Comparison of ENCODE assay signal across 11 cellular contexts in the genomic region with DNA sequence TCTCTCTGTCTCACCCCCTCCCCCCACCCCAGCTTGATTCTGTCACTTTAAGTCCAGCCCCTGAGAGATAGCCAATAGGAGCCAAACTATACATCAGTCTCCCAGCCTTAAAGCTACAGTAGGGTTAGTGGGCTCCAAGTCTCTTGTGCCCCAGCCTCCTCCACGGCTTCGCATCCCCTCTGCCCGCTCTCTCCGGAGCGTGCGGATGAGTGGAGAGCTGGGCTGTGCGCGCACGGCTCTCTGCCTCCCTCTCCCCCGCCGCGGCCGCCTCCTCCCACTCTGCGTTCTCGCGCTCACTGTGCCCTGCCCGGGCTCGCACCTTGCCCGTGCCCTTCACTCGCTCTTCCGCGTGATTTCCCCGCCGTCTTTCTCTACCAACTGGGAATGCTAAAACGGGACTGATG. TPM values are rescaled to one million over a fixed set of nuclear protein-coding genes. Genes with fewer than 3 reads are reported as not detected.
DNase-seq lines count a peak whose midpoint lies in the region; ATAC-seq, FAIRE-seq and TF ChIP-seq lines count a peak whose summit lies in the region.
"Had no signal": no experiment of that assay in that cellular context is flagged by ENCODE, and none has a peak within 500 bp of the region (broad histone marks: within the 10 kb centered on the region; RNA-seq: fewer than 3 reads in every experiment).

A gene (plus strand): TSS at position 137 of the 404 bp plus-strand sequence. CDS start 265 bp downstream, at position 402.

- H3K27me3 ChIP-seq in WERI-Rb-1 (ENCODE audit: insufficient read depth, low read depth, severe bottlenecking): peaks cover 22% of the 10 kb centered on the region
- H3K27me3 ChIP-seq in gastrocnemius medialis: peaks cover 8 to 31% (median 20%) of the 10 kb centered on the region in 3 donors

- H3K4me1 ChIP-seq in gastrocnemius medialis: peaks cover 0 to 9% of the 10 kb centered on the region in 2 donors

- FAIRE-seq in HTR-8/SVneo (lab: Jason Lieb, UNC): peak; percentile 79
- FAIRE-seq: frontal cortex had no signal

- intact Hi-C loops in gastrocnemius medialis (cut with DNase I; ENCODE audit: low total_unique reads): no loop called here

- TF ChIP-seq CTCF in WERI-Rb-1 (IDR thresholded peaks at IDR 0.05; ENCODE audit: low read depth, low read length) (no peak), gastrocnemius medialis (IDR thresholded peaks at IDR 0.05 in 4 of 5, conservative IDR thresholded peaks at IDR 0.05 in 1 of 5) (no peak)

- in situ Hi-C loops in gastrocnemius medialis (cut with MboI; ENCODE audit: low sequenced_read_pairs in 4 of 4): loop anchor here in 1 of 4 donors (25.0 kb wide), 1 partner anchor 664 kb away; no protein-coding TSS in a partner anchor

- H3K36me3 ChIP-seq in WERI-Rb-1: no peaks in the 10 kb centered on the region
- no peaks in the 10 kb centered on the region for H3K36me3 ChIP-seq in gastrocnemius medialis

- TF ChIP-seq POLR2A in gastrocnemius medialis (IDR thresholded peaks at IDR 0.05): no peak

- H3K27ac ChIP-seq in WERI-Rb-1: no peak within 1 kb of the TSS
- no peak within 1 kb of the TSS for H3K27ac ChIP-seq in gastrocnemius medialis

- peak within 1 kb of the TSS; percentile 60 for H3K4me3 ChIP-seq in WERI-Rb-1 (ENCODE audit: low read depth, low read length)
- H3K4me3 ChIP-seq in gastrocnemius medialis: peak within 1 kb of the TSS; percentile 9 to 47 (median 36)

- ATAC-seq in gastrocnemius medialis (no peak), GM21526 (IDR thresholded peaks at IDR 0.05; ENCODE audit: low FRiP score, unreplicated experiment) (no peak)

- H3K9me3 ChIP-seq in WERI-Rb-1 (ENCODE audit: severe bottlenecking) (no peaks in the 10 kb centered on the region), gastrocnemius medialis (no peaks in the 10 kb centered on the region)

- DNase-seq in HTR-8/SVneo (ENCODE audit: insufficient read length, low spot score) (no peak), WERI-Rb-1 (peak; percentile 52), iPS DF 19.7 (ENCODE audit: low read depth, low spot score) (peak; percentile 83), gastrocnemius medialis (no peak), UCSD-AML1 (lab: John Stamatoyannopoulos, UW; ENCODE audit: unreplicated experiment) (no peak)
- DNase-seq in stimulated activated CD4-positive, alpha-beta T cell treated with anti-CD3 and anti-CD28 coated beads, Interleukin-1b, Interleukin-23, amount 100 ng/mL, for 48 hours: no peak
- no peak for DNase-seq in activated effector memory CD4-positive, alpha-beta T cell treated with Interleukin-2 at 50 U/mL for 16 hours
- DNase-seq: activated CD4-positive, alpha-beta T cell treated with anti-CD3 and anti-CD28 coated beads, Interleukin-2, amount 10 ng/mL, durations not matched to agents 7 days and 5 days; KBM-7 had no signal

RNA-seq across cellular contexts. Expression of the gene that starts here (rescaled TPM):
- total RNA-seq in gastrocnemius medialis: 1 to 10 TPM; 1.1 to 9.4 (median 5.3) TPM

Comparison
In these comparisons a context has a peak if more than half of its experiments do, and no peak if none do; other contexts are left out.
1. DNase-seq: peak in WERI-Rb-1 (single experiment) and iPS DF 19.7 (single experiment); none in HTR-8/SVneo (single experiment), gastrocnemius medialis (0 of 2), stimulated activated CD4-positive, alpha-beta T cell treated with anti-CD3 and anti-CD28 coated beads, Interleukin-1b, Interleukin-23, amount 100 ng/mL, for 48 hours (single experiment), UCSD-AML1 (single experiment) and activated effector memory CD4-positive, alpha-beta T cell treated with Interleukin-2 at 50 U/mL for 16 hours (single experiment).